In genomic region chr16:84656557-84657130, GRCh38 we compare ENCODE assay signal across 16 cellular contexts. TPM values are rescaled to one million over a fixed set of nuclear protein-coding genes. Genes with fewer than 3 reads are reported as not detected.
DNase-seq lines count a peak whose midpoint lies in the region; ATAC-seq and TF ChIP-seq lines count a peak whose summit lies in the region.
"Had no signal": no experiment of that assay in that cellular context is flagged by ENCODE, and none has a peak within 500 bp of the region (broad histone marks: within the 10 kb centered on the region; RNA-seq: fewer than 3 reads in every experiment).

No MANE protein-coding gene starts in this region.

- 93 to 94% methylated on average over 27 to 28 of the region's 28 CpGs for WGBS in lower leg skin, 2 donors

- CTCF ChIA-PET in activated CD4-positive, alpha-beta T cell treated with anti-CD3 and anti-CD28 coated beads, Interleukin-2, amount 10 ng/mL, durations not matched to agents 7 days and 5 days (lab: Charles Lee) = interaction anchor here (0.7 to 2.0 kb wide), 3 partner anchors 15 to 123 kb away, joined by 3 to 7 read pairs (median 3); no protein-coding TSS in a partner anchor

- H3K27me3 Mint-ChIP-seq in activated CD4-positive, alpha-beta T cell treated with anti-CD3 and anti-CD28 coated beads, Interleukin-2, amount 10 ng/mL, durations not matched to agents 7 days and 5 days = no peaks in the 10 kb centered on the region
- no peaks in the 10 kb centered on the region for H3K27me3 Mint-ChIP-seq in IgD-negative memory B cell
- H3K27me3 Mint-ChIP-seq in activated T-helper 2 cell treated with anti-CD3 and anti-CD28 coated beads, Interferon-gamma antibody, Interleukin-2, Interleukin-4, amounts not matched to agents 10 μg/mL and 5 μg/mL and 100 μg/mL, durations not matched to agents 14 hours and 24 hours and 36 hours (ENCODE audit: low read depth) = no peaks in the 10 kb centered on the region
- H3K27me3 Mint-ChIP-seq in naive thymus-derived CD8-positive, alpha-beta T cell = no peaks in the 10 kb centered on the region

- no peak for TF ChIP-seq POLR2A in lower leg skin (IDR thresholded peaks at IDR 0.05)

- H3K27ac Mint-ChIP-seq in activated CD4-positive, alpha-beta T cell treated with anti-CD3 and anti-CD28 coated beads, Interleukin-2, amount 10 ng/mL, durations not matched to agents 7 days and 5 days = peak overlapping the region; percentile 77
- H3K27ac Mint-ChIP-seq in IgD-negative memory B cell = peak overlapping the region in 2 of 3 donors; percentile 35 to 73
- peak overlapping the region; percentile 22 for H3K27ac Mint-ChIP-seq in activated T-helper 2 cell treated with anti-CD3 and anti-CD28 coated beads, Interferon-gamma antibody, Interleukin-2, Interleukin-4, amounts not matched to agents 10 μg/mL and 5 μg/mL and 100 μg/mL, durations not matched to agents 14 hours and 24 hours and 36 hours
- H3K27ac Mint-ChIP-seq in naive thymus-derived CD8-positive, alpha-beta T cell = peak overlapping the region in 9 of 10 donors; percentile 15 to 92 (median 60)

- TF ChIP-seq CTCF in foreskin fibroblast (IDR thresholded peaks at IDR 0.05; ENCODE audit: low read depth, low read length) (no peak), lower leg skin (IDR thresholded peaks at IDR 0.05) (no peak)

- DNase-seq in activated CD4-positive, alpha-beta T cell treated with anti-CD3 and anti-CD28 coated beads, Interleukin-2, amount 10 ng/mL, durations not matched to agents 7 days and 5 days = no peak
- DNase-seq in activated CD4-positive, alpha-beta T cell treated with anti-CD3 and anti-CD28 coated beads for 4 hours = no peak
- no peak for DNase-seq in activated T-helper 2 cell treated with anti-CD3 and anti-CD28 coated beads, Interferon-gamma antibody, Interleukin-2, Interleukin-4, amounts not matched to agents 10 μg/mL and 5 μg/mL and 100 μg/mL, durations not matched to agents 14 hours and 24 hours and 36 hours (ENCODE audit: low spot score)
- peak in 1 of 10 donors; percentile 22 for DNase-seq in naive thymus-derived CD8-positive, alpha-beta T cell
- DNase-seq in foreskin fibroblast (no peak), lower leg skin (ENCODE audit: low spot score in 2 of 2) (no peak), NCI-H345 (lab: John Stamatoyannopoulos, UW) (no peak)
- DNase-seq: activated CD8-positive, alpha-beta memory T cell treated with anti-CD3 and anti-CD28 coated beads, Interleukin-2, amount 50 U/mL, for 48 hours; adrenal gland; NCI-H510A treated with DMSO at 0.1 percent for 48 hours; NK-92 treated with Interleukin-12 subunit alpha and Interleukin-12 subunit beta, amount 100 ng/mL, for 24 hours; stimulated activated CD4-positive, alpha-beta T cell treated with anti-CD3 and anti-CD28 coated beads, Interleukin-4, amount 100 ng/mL, for 1 hour had no signal

- no peak overlapping the region for H3K4me3 ChIP-seq in foreskin fibroblast (ENCODE audit: low read depth in 1 of 2, low read length in 2 of 2)
- no peak overlapping the region for H3K4me3 ChIP-seq in lower leg skin (ENCODE audit: low read depth, poor library complexity, severe bottlenecking)
- H3K4me3 ChIP-seq: adrenal gland, SK-N-MC, smooth muscle cell had no signal

- no peaks in the 10 kb centered on the region for H3K9me3 Mint-ChIP-seq in activated CD4-positive, alpha-beta T cell treated with anti-CD3 and anti-CD28 coated beads, Interleukin-2, amount 10 ng/mL, durations not matched to agents 7 days and 5 days
- H3K9me3 Mint-ChIP-seq in IgD-negative memory B cell = no peaks in the 10 kb centered on the region
- H3K9me3 Mint-ChIP-seq in activated T-helper 2 cell treated with anti-CD3 and anti-CD28 coated beads, Interferon-gamma antibody, Interleukin-2, Interleukin-4, amounts not matched to agents 10 μg/mL and 5 μg/mL and 100 μg/mL, durations not matched to agents 14 hours and 24 hours and 36 hours = no peaks in the 10 kb centered on the region
- H3K9me3 Mint-ChIP-seq in naive thymus-derived CD8-positive, alpha-beta T cell = no peaks in the 10 kb centered on the region

- H3K36me3 Mint-ChIP-seq in activated CD4-positive, alpha-beta T cell treated with anti-CD3 and anti-CD28 coated beads, Interleukin-2, amount 10 ng/mL, durations not matched to agents 7 days and 5 days (ENCODE audit: low read depth) = peaks cover 78% of the 10 kb centered on the region
- peaks cover 8% of the 10 kb centered on the region for H3K36me3 Mint-ChIP-seq in IgD-negative memory B cell
- peaks cover 75% of the 10 kb centered on the region for H3K36me3 Mint-ChIP-seq in activated T-helper 2 cell treated with anti-CD3 and anti-CD28 coated beads, Interferon-gamma antibody, Interleukin-2, Interleukin-4, amounts not matched to agents 10 μg/mL and 5 μg/mL and 100 μg/mL, durations not matched to agents 14 hours and 24 hours and 36 hours (ENCODE audit: low read depth)
- H3K36me3 Mint-ChIP-seq in naive thymus-derived CD8-positive, alpha-beta T cell = peaks cover 0 to 83% (median 26%) of the 10 kb centered on the region in 3 donors

- peaks cover 78% of the 10 kb centered on the region for H3K4me1 Mint-ChIP-seq in activated CD4-positive, alpha-beta T cell treated with anti-CD3 and anti-CD28 coated beads, Interleukin-2, amount 10 ng/mL, durations not matched to agents 7 days and 5 days
- peaks cover 9 to 21% (median 14%) of the 10 kb centered on the region in 3 donors for H3K4me1 Mint-ChIP-seq in IgD-negative memory B cell
- peaks cover 22% of the 10 kb centered on the region for H3K4me1 Mint-ChIP-seq in activated T-helper 2 cell treated with anti-CD3 and anti-CD28 coated beads, Interferon-gamma antibody, Interleukin-2, Interleukin-4, amounts not matched to agents 10 μg/mL and 5 μg/mL and 100 μg/mL, durations not matched to agents 14 hours and 24 hours and 36 hours (ENCODE audit: low read depth)
- peaks cover 17 to 85% (median 74%) of the 10 kb centered on the region in 4 donors for H3K4me1 Mint-ChIP-seq in naive thymus-derived CD8-positive, alpha-beta T cell

- no peak overlapping the region for H3K4me3 Mint-ChIP-seq in activated CD4-positive, alpha-beta T cell treated with anti-CD3 and anti-CD28 coated beads, Interleukin-2, amount 10 ng/mL, durations not matched to agents 7 days and 5 days
- peak overlapping the region; percentile 48 to 85 (median 70) for H3K4me3 Mint-ChIP-seq in IgD-negative memory B cell
- no peak overlapping the region for H3K4me3 Mint-ChIP-seq in activated T-helper 2 cell treated with anti-CD3 and anti-CD28 coated beads, Interferon-gamma antibody, Interleukin-2, Interleukin-4, amounts not matched to agents 10 μg/mL and 5 μg/mL and 100 μg/mL, durations not matched to agents 14 hours and 24 hours and 36 hours (ENCODE audit: low read depth)
- peak overlapping the region in 9 of 10 donors; percentile 16 to 81 (median 61) for H3K4me3 Mint-ChIP-seq in naive thymus-derived CD8-positive, alpha-beta T cell

- ATAC-seq in naive thymus-derived CD8-positive, alpha-beta T cell = peak; percentile 11 to 33
- ATAC-seq: HCT116 had no signal

- intact Hi-C loops in activated T-helper 2 cell treated with anti-CD3 and anti-CD28 coated beads, Interferon-gamma antibody, Interleukin-2, Interleukin-4, amounts not matched to agents 10 μg/mL and 5 μg/mL and 100 μg/mL, durations not matched to agents 14 hours and 24 hours and 36 hours (cut with micrococcal nuclease) = no loop called here
- intact Hi-C loops in lower leg skin (cut with DNase I; ENCODE audit: low total_unique reads) = no loop called here

- POLR2A ChIA-PET in activated CD4-positive, alpha-beta T cell treated with anti-CD3 and anti-CD28 coated beads, Interleukin-2, amount 10 ng/mL, durations not matched to agents 7 days and 5 days (lab: Charles Lee) = no interaction called here
- POLR2A ChIA-PET in naive thymus-derived CD8-positive, alpha-beta T cell (lab: Charles Lee) = interaction anchor here (0.6 kb wide), 1 partner anchor 35 kb away, joined by 3 read pairs; no protein-coding TSS in a partner anchor

RNA-seq across cellular contexts. Expression of gene KLHL36, which starts 8.3 kb away (rescaled TPM):
- 10 to 100 TPM; 37.5 to 46.2 TPM for total RNA-seq in activated CD4-positive, alpha-beta T cell treated with anti-CD3 and anti-CD28 coated beads, Interleukin-2, amount 10 ng/mL, durations not matched to agents 7 days and 5 days
- 34.1 TPM for polyA plus RNA-seq in IgD-negative memory B cell
- total RNA-seq in activated T-helper 2 cell treated with anti-CD3 and anti-CD28 coated beads, Interferon-gamma antibody, Interleukin-2, Interleukin-4, amounts not matched to agents 10 μg/mL and 5 μg/mL and 100 μg/mL, durations not matched to agents 14 hours and 24 hours and 36 hours = 57.7 and 59.6 TPM in 2 replicates
- total RNA-seq in naive thymus-derived CD8-positive, alpha-beta T cell = 100 to 1,000 TPM; 151 to 157 TPM
- 10 to 100 TPM; 27.4 to 50.3 (median 32.0) TPM for polyA plus RNA-seq in naive thymus-derived CD8-positive, alpha-beta T cell
- 10 to 100 TPM; 49.0 to 73.0 (median 65.8) TPM for total RNA-seq in lower leg skin

RNA-seq across cellular contexts. Expression of gene COTL1, which starts 38.8 kb away (rescaled TPM):
- 100 to 1,000 TPM; 780 to 845 TPM for total RNA-seq in activated CD4-positive, alpha-beta T cell treated with anti-CD3 and anti-CD28 coated beads, Interleukin-2, amount 10 ng/mL, durations not matched to agents 7 days and 5 days
- 725 TPM for polyA plus RNA-seq in IgD-negative memory B cell
- total RNA-seq in activated T-helper 2 cell treated with anti-CD3 and anti-CD28 coated beads, Interferon-gamma antibody, Interleukin-2, Interleukin-4, amounts not matched to agents 10 μg/mL and 5 μg/mL and 100 μg/mL, durations not matched to agents 14 hours and 24 hours and 36 hours = 478 and 483 TPM in 2 replicates
- total RNA-seq in naive thymus-derived CD8-positive, alpha-beta T cell = 100 to 1,000 TPM in 1 of 2 experiments, 10 to 100 TPM in 1; 99.1 to 101 TPM
- polyA plus RNA-seq in naive thymus-derived CD8-positive, alpha-beta T cell = 100 to 1,000 TPM; 341 to 512 (median 425) TPM
- 10 to 100 TPM in 2 of 4 donors, 1 to 10 TPM in 2; 6.5 to 25.7 (median 9.8) TPM for total RNA-seq in lower leg skin

RNA-seq across cellular contexts. Expression of gene USP10, which starts 43.2 kb away (rescaled TPM):
- total RNA-seq in activated CD4-positive, alpha-beta T cell treated with anti-CD3 and anti-CD28 coated beads, Interleukin-2, amount 10 ng/mL, durations not matched to agents 7 days and 5 days = 10 to 100 TPM; 86.5 to 99.0 TPM
- polyA plus RNA-seq in IgD-negative memory B cell = 95.8 TPM
- total RNA-seq in activated T-helper 2 cell treated with anti-CD3 and anti-CD28 coated beads, Interferon-gamma antibody, Interleukin-2, Interleukin-4, amounts not matched to agents 10 μg/mL and 5 μg/mL and 100 μg/mL, durations not matched to agents 14 hours and 24 hours and 36 hours = 151 and 170 TPM in 2 replicates
- 10 to 100 TPM; 79.5 to 87.3 TPM for total RNA-seq in naive thymus-derived CD8-positive, alpha-beta T cell
- polyA plus RNA-seq in naive thymus-derived CD8-positive, alpha-beta T cell = 10 to 100 TPM; 61.3 to 89.8 (median 80.7) TPM
- total RNA-seq in lower leg skin = 10 to 100 TPM; 54.3 to 69.0 (median 60.7) TPM

Comparison
In these comparisons a context has a peak if more than half of its experiments do, and no peak if none do; other contexts are left out.
1. H3K27ac Mint-ChIP-seq: peak in every context shown above with its lines; median percentile 77 in activated CD4-positive, alpha-beta T cell treated with anti-CD3 and anti-CD28 coated beads, Interleukin-2, amount 10 ng/mL, durations not matched to agents 7 days and 5 days; 60 in naive thymus-derived CD8-positive, alpha-beta T cell; 54 in IgD-negative memory B cell; 22 in activated T-helper 2 cell treated with anti-CD3 and anti-CD28 coated beads, Interferon-gamma antibody, Interleukin-2, Interleukin-4, amounts not matched to agents 10 μg/mL and 5 μg/mL and 100 μg/mL, durations not matched to agents 14 hours and 24 hours and 36 hours.
2. H3K4me3 Mint-ChIP-seq: peak in IgD-negative memory B cell (4 of 4) and naive thymus-derived CD8-positive, alpha-beta T cell (9 of 10); none in activated CD4-positive, alpha-beta T cell treated with anti-CD3 and anti-CD28 coated beads, Interleukin-2, amount 10 ng/mL, durations not matched to agents 7 days and 5 days (single experiment) and activated T-helper 2 cell treated with anti-CD3 and anti-CD28 coated beads, Interferon-gamma antibody, Interleukin-2, Interleukin-4, amounts not matched to agents 10 μg/mL and 5 μg/mL and 100 μg/mL, durations not matched to agents 14 hours and 24 hours and 36 hours (single experiment).